Comparison of ENCODE assay signal across 9 cellular contexts in genomic region chr19:44754743-44755066, GRCh38. TPM values are rescaled to one million over a fixed set of nuclear protein-coding genes. Genes with fewer than 3 reads are reported as not detected.
DNase-seq lines count a peak whose midpoint lies in the region; ATAC-seq, FAIRE-seq and TF ChIP-seq lines count a peak whose summit lies in the region.
"Had no signal": no experiment of that assay in that cellular context is flagged by ENCODE, and none has a peak within 500 bp of the region (broad histone marks: within the 10 kb centered on the region; RNA-seq: fewer than 3 reads in every experiment).

No MANE protein-coding gene starts in this region.

- H3K4me1 Mint-ChIP-seq in CD4-positive, alpha-beta memory T cell, result peaks cover 33 to 71% (median 50%) of the 10 kb centered on the region in 4 donors
- peaks cover 13% of the 10 kb centered on the region for H3K4me1 Mint-ChIP-seq in endodermal cell

- H3K27ac Mint-ChIP-seq in CD4-positive, alpha-beta memory T cell, result peak overlapping the region; percentile 97 to 100 (median 98)
- H3K27ac Mint-ChIP-seq in endodermal cell, result no peak overlapping the region

- CTCF ChIA-PET in CD4-positive, alpha-beta memory T cell (lab: Charles Lee; ENCODE audit: partially characterized antibody), result interaction anchor here (1.7 to 4.9 kb wide), 2 partner anchors 12 to 31 kb away, joined by 5 to 41 read pairs; no protein-coding TSS in a partner anchor

- H3K27me3 Mint-ChIP-seq in CD4-positive, alpha-beta memory T cell, result no peaks in the 10 kb centered on the region
- H3K27me3 Mint-ChIP-seq in endodermal cell (ENCODE audit: insufficient read depth), result peaks cover 91% of the 10 kb centered on the region

- POLR2A ChIA-PET in CD4-positive, alpha-beta memory T cell (lab: Charles Lee; ENCODE audit: partially characterized antibody), result interaction anchor here (0.8 to 2.5 kb wide), 3 partner anchors 9 to 31 kb away, joined by 3 to 6 read pairs (median 4); no protein-coding TSS in a partner anchor

- H3K9ac ChIP-seq in OCI-LY1 (ENCODE audit: low read length), result peak overlapping the region; percentile 71; the same call in 1 of the 2 replicates
- no peak overlapping the region for H3K9ac ChIP-seq in endodermal cell (ENCODE audit: extremely low read depth, low read length, poor library complexity, severe bottlenecking)

- no peaks in the 10 kb centered on the region for H3K9me3 ChIP-seq in CD4-positive, alpha-beta memory T cell (ENCODE audit: control insufficient read depth in 1 of 2, low read length in 2 of 2)
- H3K9me3 ChIP-seq in OCI-LY1 (ENCODE audit: low read length), result no peaks in the 10 kb centered on the region
- H3K9me3 ChIP-seq in endodermal cell (ENCODE audit: control insufficient read depth, low read length), result no peaks in the 10 kb centered on the region
- no peaks in the 10 kb centered on the region for H3K9me3 ChIP-seq in ovary

- peak in 1 of 5 donors; percentile 7 for DNase-seq in CD4-positive, alpha-beta memory T cell
- no peak for DNase-seq in endodermal cell
- peak in 1 of 5 donors; percentile 47 for DNase-seq in ovary
- DNase-seq in T-helper 9 cell, result no peak
- no peak for DNase-seq in RCC 7860 (ENCODE audit: low spot score)
- DNase-seq in kidney tubule cell (ENCODE audit: low spot score), result no peak
- DNase-seq: amniotic stem cell had no signal

- no peak for TF ChIP-seq EP300 in ovary (IDR thresholded peaks at IDR 0.05)

- H3K36me3 ChIP-seq in CD4-positive, alpha-beta memory T cell (ENCODE audit: insufficient read depth, low read length), result peaks cover 29% of the 10 kb centered on the region
- H3K36me3 ChIP-seq in OCI-LY1 (ENCODE audit: insufficient read depth, low read length), result peaks cover 31% of the 10 kb centered on the region
- H3K36me3 ChIP-seq in endodermal cell (ENCODE audit: control insufficient read depth, insufficient read depth, low read length), result peaks cover 1% of the 10 kb centered on the region
- H3K36me3 ChIP-seq in ovary, result no peaks in the 10 kb centered on the region

- no peaks in the 10 kb centered on the region for H3K79me2 ChIP-seq in OCI-LY1 (ENCODE audit: insufficient read depth, low read length)

- H3K27me3 ChIP-seq in CD4-positive, alpha-beta memory T cell (ENCODE audit: insufficient read depth, low read length), result no peaks in the 10 kb centered on the region
- H3K27me3 ChIP-seq in OCI-LY1 (ENCODE audit: insufficient read depth, low read length) (no peaks in the 10 kb centered on the region), endodermal cell (ENCODE audit: control insufficient read depth, insufficient read depth, low read length, poor library complexity, severe bottlenecking) (peaks cover 44% of the 10 kb centered on the region), ovary (no peaks in the 10 kb centered on the region)

- H3K9me3 Mint-ChIP-seq in CD4-positive, alpha-beta memory T cell, result no peaks in the 10 kb centered on the region
- H3K9me3 Mint-ChIP-seq in endodermal cell, result no peaks in the 10 kb centered on the region

- H2AFZ ChIP-seq in OCI-LY1 (ENCODE audit: low read length), result no peak overlapping the region

- peaks cover 12% of the 10 kb centered on the region for H3F3A ChIP-seq in OCI-LY1 (ENCODE audit: insufficient read depth, low read length)

- H3K4me2 ChIP-seq in OCI-LY1 (ENCODE audit: low read length), result peak overlapping the region; percentile 89

- no peaks in the 10 kb centered on the region for H4K20me1 ChIP-seq in OCI-LY1 (ENCODE audit: insufficient read depth, low read length)

- no peak for TF ChIP-seq CTCF in OCI-LY1 (IDR thresholded peaks at IDR 0.05; ENCODE audit: low read length)
- TF ChIP-seq CTCF in endodermal cell (conservative IDR thresholded peaks at IDR 0.05), result no peak
- TF ChIP-seq CTCF in ovary (IDR thresholded peaks at IDR 0.05), result no peak

- peak overlapping the region; percentile 40 to 74 for H3K4me3 ChIP-seq in CD4-positive, alpha-beta memory T cell (ENCODE audit: low read length in 2 of 2)
- H3K4me3 ChIP-seq in OCI-LY1 (ENCODE audit: low read depth, low read length, poor library complexity, severe bottlenecking), result peak overlapping the region; percentile 62
- peak overlapping the region; percentile 71 for H3K4me3 ChIP-seq in endodermal cell (ENCODE audit: low read length)
- peak overlapping the region; percentile 32 for H3K4me3 ChIP-seq in ovary

- TF ChIP-seq POLR2A in ovary (IDR thresholded peaks at IDR 0.05), result no peak

- peaks cover 62% of the 10 kb centered on the region for H3K4me1 ChIP-seq in CD4-positive, alpha-beta memory T cell (ENCODE audit: insufficient read depth, low read length)
- H3K4me1 ChIP-seq in OCI-LY1 (ENCODE audit: insufficient read depth, low read length, severe bottlenecking) (peaks cover 50% of the 10 kb centered on the region), endodermal cell (ENCODE audit: control insufficient read depth, insufficient read depth, low read length) (peaks cover 4% of the 10 kb centered on the region), ovary (ENCODE audit: insufficient read depth) (peaks cover 28% of the 10 kb centered on the region)

- H3K9me2 ChIP-seq in OCI-LY1 (ENCODE audit: low read depth, low read length), result no peaks in the 10 kb centered on the region

- ATAC-seq in HG03196 (IDR thresholded peaks at IDR 0.05; ENCODE audit: unreplicated experiment), result no peak

- H3K36me3 Mint-ChIP-seq in CD4-positive, alpha-beta memory T cell, result peaks cover 22 to 52% of the 10 kb centered on the region in 2 donors
- no peaks in the 10 kb centered on the region for H3K36me3 Mint-ChIP-seq in endodermal cell (ENCODE audit: low read depth)

- peak overlapping the region; percentile 95 for H3K27ac ChIP-seq in CD4-positive, alpha-beta memory T cell (ENCODE audit: low read depth, low read length)
- H3K27ac ChIP-seq in OCI-LY1 (ENCODE audit: low read depth, low read length, poor library complexity, severe bottlenecking), result peak overlapping the region; percentile 95
- no peak overlapping the region for H3K27ac ChIP-seq in endodermal cell (ENCODE audit: low read depth, low read length)
- peak overlapping the region; percentile 57 to 74 for H3K27ac ChIP-seq in ovary

- peak overlapping the region; percentile 89 to 96 (median 93) for H3K4me3 Mint-ChIP-seq in CD4-positive, alpha-beta memory T cell
- peak overlapping the region; percentile 52 for H3K4me3 Mint-ChIP-seq in endodermal cell

- FAIRE-seq in RCC 7860 (lab: Jason Lieb, UNC), result no peak

- 22 to 41% methylated on average over 5 to 10 of the region's 10 CpGs for WGBS in endodermal cell (ENCODE audit: insufficient coverage in 1 of 2, insufficient read length in 1 of 2), 2 experiments
- 54 to 68% (median 67%) methylated on average over 10 of the region's 10 CpGs for WGBS in ovary, 3 donors

- intact Hi-C loops in CD4-positive, alpha-beta memory T cell (cut with micrococcal nuclease), result no loop called here
- intact Hi-C loops in ovary (cut with DNase I), result no loop called here

RNA-seq across cellular contexts. Expression of gene BCL3, which starts 6.2 kb away (rescaled TPM):
- 10 to 100 TPM; 10.9 to 11.8 TPM for total RNA-seq in CD4-positive, alpha-beta memory T cell
- polyA plus RNA-seq in CD4-positive, alpha-beta memory T cell, result 10 to 100 TPM in 1 of 2 donors, 1 to 10 TPM in 1; 3.9 to 15.0 TPM
- total RNA-seq in endodermal cell, result 1 to 10 TPM; 1.8 to 6.2 TPM
- polyA plus RNA-seq in endodermal cell (2013, experiment 1 of 2), result 2.0 TPM
- polyA plus RNA-seq in endodermal cell (2013, experiment 2 of 2), result 3.0 TPM
- total RNA-seq in ovary, result 100 to 1,000 TPM in 2 of 7 donors, 10 to 100 TPM in 5; 17.8 to 141 (median 50.7) TPM
- 10 to 100 TPM in 1 of 2 donors, 1 to 10 TPM in 1; 3.2 to 43.4 TPM for polyA plus RNA-seq in ovary

RNA-seq across cellular contexts. Expression of gene CBLC, which starts 23.0 kb away (rescaled TPM):
- total RNA-seq in CD4-positive, alpha-beta memory T cell, result not detected
- not detected for polyA plus RNA-seq in CD4-positive, alpha-beta memory T cell
- total RNA-seq in endodermal cell (10 to 100 TPM in 1 of 2 donors, 1 to 10 TPM in 1; 6.6 to 15.5 TPM), ovary (10 to 100 TPM in 1 of 7 donors, 1 to 10 TPM in 3, under 1 TPM in 1, not detected in 2; 0.46 to 10.3 (median 2.2) TPM)
- polyA plus RNA-seq in endodermal cell (2013, experiment 1 of 2), result 1.9 TPM
- 0.83 TPM for polyA plus RNA-seq in endodermal cell (2013, experiment 2 of 2)
- under 1 TPM in 1 of 2 donors, not detected in 1; 0.08 TPM for polyA plus RNA-seq in ovary

RNA-seq across cellular contexts. Expression of gene BCAM, which starts 54.2 kb away (rescaled TPM):
- total RNA-seq in CD4-positive, alpha-beta memory T cell, result not detected
- not detected for polyA plus RNA-seq in CD4-positive, alpha-beta memory T cell
- total RNA-seq in endodermal cell, result 10 to 100 TPM; 62.9 to 64.0 TPM
- polyA plus RNA-seq in endodermal cell (2013, experiment 1 of 2), result 30.6 TPM
- polyA plus RNA-seq in endodermal cell (2013, experiment 2 of 2), result 22.0 TPM
- total RNA-seq in ovary, result 100 to 1,000 TPM in 2 of 7 donors, 10 to 100 TPM in 5; 18.4 to 419 (median 87.0) TPM
- polyA plus RNA-seq in ovary, result 10 to 100 TPM in 1 of 2 donors, 1 to 10 TPM in 1; 9.7 to 62.0 TPM

RNA-seq across cellular contexts. Expression of gene CEACAM16, which starts 55.8 kb away (rescaled TPM):
- not detected for total RNA-seq in CD4-positive, alpha-beta memory T cell
- not detected for polyA plus RNA-seq in CD4-positive, alpha-beta memory T cell
- total RNA-seq in endodermal cell (not detected), ovary (not detected)
- not detected for polyA plus RNA-seq in endodermal cell (2013, experiment 1 of 2)
- polyA plus RNA-seq in endodermal cell (2013, experiment 2 of 2), result not detected
- polyA plus RNA-seq in ovary, result not detected

Comparison
In these comparisons a context has a peak if more than half of its experiments do, and no peak if none do; other contexts are left out.
1. RNA of gene BCAM, which starts 54.2 kb away (total RNA-seq): 18.4 to 419 TPM in ovary and 62.9 to 64.0 TPM in endodermal cell; not detected in CD4-positive, alpha-beta memory T cell; every median in the first group is over 10 times any median in the second.
2. Peak in every context shown above with its lines, with median percentiles within 50 percentile points of each other: H3K4me3 ChIP-seq.